ENCODE assay signal across 1 cellular context in the genomic region with DNA sequence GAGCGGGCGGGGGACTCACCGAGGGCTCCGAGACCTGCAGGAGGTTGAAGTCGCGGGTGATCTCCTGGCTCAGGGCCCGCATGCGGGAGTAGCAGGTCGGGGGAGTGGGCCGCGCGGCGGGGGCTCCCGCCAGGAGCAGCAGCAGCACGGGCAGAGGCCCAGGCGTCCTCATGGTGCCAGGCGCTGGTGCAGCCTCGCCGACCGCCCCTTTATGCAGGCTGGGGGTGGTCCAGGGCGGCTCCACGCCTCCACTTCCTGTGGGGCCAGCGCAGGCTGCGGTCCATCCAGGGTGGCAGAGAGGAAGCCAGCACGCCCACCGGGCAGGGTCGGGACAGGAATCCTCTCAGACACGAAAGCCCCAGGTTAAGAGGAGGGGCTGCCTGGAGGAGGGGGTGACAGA.
TF ChIP-seq lines count a peak whose summit lies in the region.

A gene with protein sequence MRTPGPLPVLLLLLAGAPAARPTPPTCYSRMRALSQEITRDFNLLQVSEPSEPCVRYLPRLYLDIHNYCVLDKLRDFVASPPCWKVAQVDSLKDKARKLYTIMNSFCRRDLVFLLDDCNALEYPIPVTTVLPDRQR (minus strand): TSS at position 185 of the 400 bp plus-strand sequence. CDS start 13 bp downstream, at position 172.

TF ChIP-seq in WTC11, 78 proteins besides CTCF, POLR2A, EP300 and RAD21 (continued from another document):
- TF ChIP-seq, protein P1, sequence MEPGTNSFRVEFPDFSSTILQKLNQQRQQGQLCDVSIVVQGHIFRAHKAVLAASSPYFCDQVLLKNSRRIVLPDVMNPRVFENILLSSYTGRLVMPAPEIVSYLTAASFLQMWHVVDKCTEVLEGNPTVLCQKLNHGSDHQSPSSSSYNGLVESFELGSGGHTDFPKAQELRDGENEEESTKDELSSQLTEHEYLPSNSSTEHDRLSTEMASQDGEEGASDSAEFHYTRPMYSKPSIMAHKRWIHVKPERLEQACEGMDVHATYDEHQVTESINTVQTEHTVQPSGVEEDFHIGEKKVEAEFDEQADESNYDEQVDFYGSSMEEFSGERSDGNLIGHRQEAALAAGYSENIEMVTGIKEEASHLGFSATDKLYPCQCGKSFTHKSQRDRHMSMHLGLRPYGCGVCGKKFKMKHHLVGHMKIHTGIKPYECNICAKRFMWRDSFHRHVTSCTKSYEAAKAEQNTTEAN (CRISPR knock-in tag; IDR thresholded peaks at IDR 0.05) = no peak
